In genomic region chr20:32127347-32127746, GRCh38 we compare ENCODE assay signal across 1 cellular context.
TF ChIP-seq lines count a peak whose summit lies in the region.

No MANE protein-coding gene starts in this region.

TF ChIP-seq in HepG2, 621 proteins besides CTCF, POLR2A, EP300 and RAD21 (continued from another document):
- TF ChIP-seq ZUFSP (CRISPR knock-in tag; IDR thresholded peaks at IDR 0.05; ENCODE audit: borderline replicate concordance) (no peak), MLX (CRISPR knock-in tag; IDR thresholded peaks at IDR 0.05) (no peak)
- TF ChIP-seq, protein P1, sequence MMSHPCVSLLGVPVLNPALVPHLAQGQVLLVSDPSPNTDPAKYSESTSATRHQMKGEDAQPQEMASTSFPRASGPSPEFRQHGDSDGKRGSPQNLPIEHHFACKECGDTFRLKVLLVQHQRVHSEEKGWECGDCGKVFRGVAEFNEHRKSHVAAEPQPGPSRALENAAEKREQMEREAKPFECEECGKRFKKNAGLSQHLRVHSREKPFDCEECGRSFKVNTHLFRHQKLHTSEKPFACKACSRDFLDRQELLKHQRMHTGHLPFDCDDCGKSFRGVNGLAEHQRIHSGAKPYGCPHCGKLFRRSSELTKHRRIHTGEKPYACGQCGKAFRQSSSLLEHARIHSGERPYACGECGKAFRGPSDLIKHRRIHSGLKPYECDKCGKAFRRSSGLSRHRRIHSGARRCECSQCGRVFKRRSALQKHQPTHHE (CRISPR knock-in tag; IDR thresholded peaks at IDR 0.05; ENCODE audit: borderline replicate concordance): no peak
